19 cellular contexts compared by ENCODE assay signal in the genomic region with DNA sequence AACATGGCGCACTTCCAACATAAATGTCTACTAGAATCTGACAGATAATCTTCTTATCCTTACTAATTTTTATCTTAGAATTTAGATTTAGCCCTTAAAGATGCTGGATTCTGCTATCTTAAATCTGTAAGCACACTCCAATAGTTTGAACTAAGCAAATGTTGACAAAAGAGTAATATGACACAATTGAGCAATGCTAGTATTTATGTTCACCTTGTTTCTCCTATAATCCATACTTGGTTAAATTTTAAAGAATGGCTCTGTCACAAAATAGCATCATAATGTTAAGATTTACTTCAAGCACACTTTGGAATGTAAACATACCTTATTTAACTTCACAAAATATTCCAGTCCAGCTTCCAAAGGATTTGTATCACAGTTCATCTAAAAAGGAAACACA. TPM values are rescaled to one million over a fixed set of nuclear protein-coding genes. Genes with fewer than 3 reads are reported as not detected.
A peak's percentile ranks its signal among the peaks of the same experiment; 100 is the strongest.
DNase-seq lines count a peak whose midpoint lies in the region; ATAC-seq, FAIRE-seq and TF ChIP-seq lines count a peak whose summit lies in the region.
"Had no signal": no experiment of that assay in that cellular context is flagged by ENCODE, and none has a peak within 500 bp of the region (broad histone marks: within the 10 kb centered on the region; RNA-seq: fewer than 3 reads in every experiment).

No MANE protein-coding gene starts in this region.

- no peak for DNase-seq in D721Med (ENCODE audit: insufficient read length, low spot score)
- no peak for DNase-seq in SK-N-MC (ENCODE audit: low read depth, low spot score)
- DNase-seq in glutamatergic neuron = no peak
- no peak for DNase-seq in sigmoid colon
- DNase-seq in activated T-helper 2 cell treated with anti-CD3 and anti-CD28 coated beads, Interferon-gamma antibody, Interleukin-2, Interleukin-4, amounts not matched to agents 10 μg/mL and 5 μg/mL and 100 μg/mL, durations not matched to agents 14 hours and 24 hours and 36 hours (ENCODE audit: low spot score) = no peak
- DNase-seq: BE2C; CD4-positive, alpha-beta memory T cell; DMS153; DMS79 treated with DMSO at 0.1 percent for 48 hours; EL; HCEC 1CT; KG1 had no signal

- intact Hi-C loops in sigmoid colon (cut with DNase I) = loop anchor here (5.0 kb wide), 2 partner anchors 213 to 1058 kb away; partner anchors contain the start of gene JMY
- intact Hi-C loops in activated T-helper 2 cell treated with anti-CD3 and anti-CD28 coated beads, Interferon-gamma antibody, Interleukin-2, Interleukin-4, amounts not matched to agents 10 μg/mL and 5 μg/mL and 100 μg/mL, durations not matched to agents 14 hours and 24 hours and 36 hours (cut with micrococcal nuclease) = loop anchor here (10.0 kb wide), 2 partner anchors 441 to 1061 kb away; no protein-coding TSS in a partner anchor

- H3K36me3 ChIP-seq in SK-N-MC (ENCODE audit: insufficient read depth, low read length) (no peaks in the 10 kb centered on the region), sigmoid colon (no peaks in the 10 kb centered on the region)
- H3K36me3 ChIP-seq: BE2C had no signal

- peak overlapping the region; percentile 98 for H3K27ac Mint-ChIP-seq in glutamatergic neuron (ENCODE audit: unreplicated experiment)
- H3K27ac Mint-ChIP-seq in activated T-helper 2 cell treated with anti-CD3 and anti-CD28 coated beads, Interferon-gamma antibody, Interleukin-2, Interleukin-4, amounts not matched to agents 10 μg/mL and 5 μg/mL and 100 μg/mL, durations not matched to agents 14 hours and 24 hours and 36 hours = no peak overlapping the region
- H3K27ac Mint-ChIP-seq: CD4-positive, alpha-beta memory T cell; IgD-negative memory B cell had no signal

- no peaks in the 10 kb centered on the region for H3K27me3 ChIP-seq in sigmoid colon

- H3K36me3 Mint-ChIP-seq in glutamatergic neuron (ENCODE audit: unreplicated experiment) = no peaks in the 10 kb centered on the region
- H3K36me3 Mint-ChIP-seq in activated T-helper 2 cell treated with anti-CD3 and anti-CD28 coated beads, Interferon-gamma antibody, Interleukin-2, Interleukin-4, amounts not matched to agents 10 μg/mL and 5 μg/mL and 100 μg/mL, durations not matched to agents 14 hours and 24 hours and 36 hours (ENCODE audit: low read depth) = no peaks in the 10 kb centered on the region
- H3K36me3 Mint-ChIP-seq: CD4-positive, alpha-beta memory T cell; IgD-negative memory B cell had no signal

- peaks cover 8% of the 10 kb centered on the region for H3K9me3 Mint-ChIP-seq in glutamatergic neuron (ENCODE audit: unreplicated experiment)
- H3K9me3 Mint-ChIP-seq in activated T-helper 2 cell treated with anti-CD3 and anti-CD28 coated beads, Interferon-gamma antibody, Interleukin-2, Interleukin-4, amounts not matched to agents 10 μg/mL and 5 μg/mL and 100 μg/mL, durations not matched to agents 14 hours and 24 hours and 36 hours = no peaks in the 10 kb centered on the region
- H3K9me3 Mint-ChIP-seq: CD4-positive, alpha-beta memory T cell; IgD-negative memory B cell had no signal

- no peak overlapping the region for H3K9ac ChIP-seq in SK-N-MC (ENCODE audit: insufficient read length)

- TF ChIP-seq CTCF in D721Med (IDR thresholded peaks at IDR 0.05; ENCODE audit: insufficient read depth, missing control alignments) (no peak), glutamatergic neuron (IDR thresholded peaks at IDR 0.05; ENCODE audit: partially characterized antibody, unreplicated experiment) (no peak), sigmoid colon (IDR thresholded peaks at IDR 0.05) (no peak)

- TF ChIP-seq EP300 in sigmoid colon (IDR thresholded peaks at IDR 0.05) = no peak

- peaks cover 0 to 41% (median 23%) of the 10 kb centered on the region in 4 donors for H3K4me1 ChIP-seq in sigmoid colon

- peaks cover 59% of the 10 kb centered on the region for H3K4me1 Mint-ChIP-seq in glutamatergic neuron (ENCODE audit: low read depth, unreplicated experiment)
- H3K4me1 Mint-ChIP-seq in activated T-helper 2 cell treated with anti-CD3 and anti-CD28 coated beads, Interferon-gamma antibody, Interleukin-2, Interleukin-4, amounts not matched to agents 10 μg/mL and 5 μg/mL and 100 μg/mL, durations not matched to agents 14 hours and 24 hours and 36 hours (ENCODE audit: low read depth) = peaks cover 13% of the 10 kb centered on the region

- H3K27me3 Mint-ChIP-seq in glutamatergic neuron (ENCODE audit: unreplicated experiment) = peaks cover 3% of the 10 kb centered on the region
- peaks cover 58% of the 10 kb centered on the region for H3K27me3 Mint-ChIP-seq in activated T-helper 2 cell treated with anti-CD3 and anti-CD28 coated beads, Interferon-gamma antibody, Interleukin-2, Interleukin-4, amounts not matched to agents 10 μg/mL and 5 μg/mL and 100 μg/mL, durations not matched to agents 14 hours and 24 hours and 36 hours (ENCODE audit: low read depth)

- peak overlapping the region; percentile 43; the same call in 1 of the 2 replicates for H3K27ac ChIP-seq in SK-N-MC
- H3K27ac ChIP-seq in sigmoid colon = peak overlapping the region in 3 of 4 donors; percentile 63 to 78 (median 63)
- H3K27ac ChIP-seq: C4-2B had no signal

- FAIRE-seq in D721Med (lab: Jason Lieb, UNC) = peak; percentile 87
- FAIRE-seq: G401.6 had no signal

- H3K4me3 ChIP-seq in SK-N-MC (no peak overlapping the region), sigmoid colon (no peak overlapping the region)

- ATAC-seq in GM19455 (IDR thresholded peaks at IDR 0.05; ENCODE audit: unreplicated experiment) (no peak), GM21423 (IDR thresholded peaks at IDR 0.05; ENCODE audit: unreplicated experiment) (no peak)

- TF ChIP-seq POLR2A in sigmoid colon (IDR thresholded peaks at IDR 0.05) = no peak

- 91 to 96% methylated on average over 1 of the region's 1 CpG for WGBS in sigmoid colon, 2 donors

- H3K9me3 ChIP-seq in SK-N-MC (ENCODE audit: low read depth, low read length) = no peaks in the 10 kb centered on the region
- no peaks in the 10 kb centered on the region for H3K9me3 ChIP-seq in sigmoid colon
- H3K9me3 ChIP-seq: BE2C had no signal

- peak overlapping the region; percentile 52 for H3K4me3 Mint-ChIP-seq in glutamatergic neuron (ENCODE audit: unreplicated experiment)
- no peak overlapping the region for H3K4me3 Mint-ChIP-seq in activated T-helper 2 cell treated with anti-CD3 and anti-CD28 coated beads, Interferon-gamma antibody, Interleukin-2, Interleukin-4, amounts not matched to agents 10 μg/mL and 5 μg/mL and 100 μg/mL, durations not matched to agents 14 hours and 24 hours and 36 hours (ENCODE audit: low read depth)
- H3K4me3 Mint-ChIP-seq: CD4-positive, alpha-beta memory T cell; IgD-negative memory B cell had no signal

RNA-seq across cellular contexts. Expression of gene ARSB, which starts 38.8 kb away (rescaled TPM):
- 23.5 TPM for total RNA-seq in glutamatergic neuron (ENCODE audit: unreplicated experiment)
- total RNA-seq in sigmoid colon = 10 to 100 TPM in 3 of 4 donors, 1 to 10 TPM in 1; 8.6 to 22.2 (median 17.0) TPM
- polyA plus RNA-seq in sigmoid colon = 1 to 10 TPM; 1.2 to 4.8 (median 2.8) TPM
- total RNA-seq in activated T-helper 2 cell treated with anti-CD3 and anti-CD28 coated beads, Interferon-gamma antibody, Interleukin-2, Interleukin-4, amounts not matched to agents 10 μg/mL and 5 μg/mL and 100 μg/mL, durations not matched to agents 14 hours and 24 hours and 36 hours = 19.0 and 19.6 TPM in 2 replicates

RNA-seq across cellular contexts. Expression of gene DMGDH, which starts 45.5 kb away (rescaled TPM):
- total RNA-seq in glutamatergic neuron (ENCODE audit: unreplicated experiment) = 1.7 TPM
- 1 to 10 TPM; 1.8 to 5.3 (median 2.6) TPM for total RNA-seq in sigmoid colon
- under 1 TPM in 1 of 3 donors, not detected in 2; 0.41 TPM for polyA plus RNA-seq in sigmoid colon
- total RNA-seq in activated T-helper 2 cell treated with anti-CD3 and anti-CD28 coated beads, Interferon-gamma antibody, Interleukin-2, Interleukin-4, amounts not matched to agents 10 μg/mL and 5 μg/mL and 100 μg/mL, durations not matched to agents 14 hours and 24 hours and 36 hours = 0.37 and 0.41 TPM in 2 replicates
- total RNA-seq: A172 had no signal

RNA-seq across cellular contexts. Expression of gene BHMT2, which starts 45.6 kb away (rescaled TPM):
- total RNA-seq in glutamatergic neuron (ENCODE audit: unreplicated experiment) (not detected), sigmoid colon (10 to 100 TPM; 12.1 to 37.5 (median 26.0) TPM)
- 1 to 10 TPM in 1 of 3 donors, under 1 TPM in 2; 0.86 to 3.0 (median 0.92) TPM for polyA plus RNA-seq in sigmoid colon
- not detected in 2 replicates for total RNA-seq in activated T-helper 2 cell treated with anti-CD3 and anti-CD28 coated beads, Interferon-gamma antibody, Interleukin-2, Interleukin-4, amounts not matched to agents 10 μg/mL and 5 μg/mL and 100 μg/mL, durations not matched to agents 14 hours and 24 hours and 36 hours
- total RNA-seq: A172; CD4-positive, alpha-beta memory T cell; H4 had no signal
- polyA plus RNA-seq: CD4-positive, alpha-beta memory T cell; IgD-negative memory B cell had no signal

Comparison
In these comparisons a context has a peak if more than half of its experiments do, and no peak if none do; other contexts are left out.
1. RNA of gene BHMT2, which starts 45.6 kb away (total RNA-seq): 12.1 to 37.5 TPM in sigmoid colon; not detected in glutamatergic neuron (single experiment) and not detected in activated T-helper 2 cell treated with anti-CD3 and anti-CD28 coated beads, Interferon-gamma antibody, Interleukin-2, Interleukin-4, amounts not matched to agents 10 μg/mL and 5 μg/mL and 100 μg/mL, durations not matched to agents 14 hours and 24 hours and 36 hours; every median in the first group is over 10 times any median in the second.